18 cellular contexts compared by ENCODE assay signal in genomic region chr18:12461326-12461725, GRCh38. TPM values are rescaled to one million over a fixed set of nuclear protein-coding genes. Genes with fewer than 3 reads are reported as not detected.
DNase-seq lines count a peak whose midpoint lies in the region; ATAC-seq and TF ChIP-seq lines count a peak whose summit lies in the region.
"Had no signal": no experiment of that assay in that cellular context is flagged by ENCODE, and none has a peak within 500 bp of the region (broad histone marks: within the 10 kb centered on the region; RNA-seq: fewer than 3 reads in every experiment).

No MANE protein-coding gene starts in this region.

- H3K4me3 Mint-ChIP-seq in nephron progenitor cell (no peak overlapping the region), MCF 10A (ENCODE audit: unreplicated experiment) (no peak overlapping the region)

- H3K9me3 ChIP-seq in heart right ventricle, result no peaks in the 10 kb centered on the region
- H3K9me3 ChIP-seq: BLaER1 treated with 17β-estradiol and CSF1 and Interleukin-3, amounts not matched to agents 10 nM and 100 nM; MG63 had no signal

- ATAC-seq in heart right ventricle (no peak), left cardiac atrium (no peak)

- peak overlapping the region; percentile 81 for H3K27ac Mint-ChIP-seq in nephron progenitor cell
- H3K27ac Mint-ChIP-seq in MCF 10A (ENCODE audit: low read depth, unreplicated experiment), result no peak overlapping the region

- peaks cover 11% of the 10 kb centered on the region for H3K4me1 Mint-ChIP-seq in nephron progenitor cell
- no peaks in the 10 kb centered on the region for H3K4me1 Mint-ChIP-seq in MCF 10A (ENCODE audit: insufficient read depth, unreplicated experiment)

- H3K4me3 ChIP-seq in heart right ventricle, result no peak overlapping the region
- H3K4me3 ChIP-seq in brain microvascular endothelial cell (ENCODE audit: low read depth, low read length), result no peak overlapping the region
- H3K4me3 ChIP-seq in lower leg skin (ENCODE audit: low read depth, poor library complexity, severe bottlenecking), result no peak overlapping the region
- H3K4me3 ChIP-seq: BLaER1 treated with 17β-estradiol and CSF1 and Interleukin-3, amounts not matched to agents 10 nM and 100 nM; MG63 had no signal

- in situ Hi-C loops in brain microvascular endothelial cell (cut with HindIII; ENCODE audit: low pct_ligation_motif_present, low sequenced_read_pairs), result no loop called here

- CTCF ChIA-PET in MCF 10A (lab: Yijun Ruan, JAX), result interaction anchor here (0.6 to 2.0 kb wide), 3 partner anchors 18 to 70 kb away, joined by 3 to 11 read pairs (median 3); no protein-coding TSS in a partner anchor

- intact Hi-C loops in heart right ventricle (cut with DNase I) (loop anchor here in 1 of 10 donors (5.0 kb wide), 1 partner anchor 196 kb away; the partner anchor contains the start of gene SPIRE1), left cardiac atrium (cut with DNase I) (no loop called here), lower leg skin (cut with DNase I; ENCODE audit: low total_unique reads) (no loop called here), MCF 10A (cut with micrococcal nuclease) (no loop called here)

- TF ChIP-seq CTCF in heart right ventricle (IDR thresholded peaks at IDR 0.05), result no peak
- TF ChIP-seq CTCF in brain microvascular endothelial cell (IDR thresholded peaks at IDR 0.05; ENCODE audit: low read depth, low read length, missing control alignments), result no peak
- TF ChIP-seq CTCF in nephron progenitor cell (IDR thresholded peaks at IDR 0.05), result no peak
- TF ChIP-seq CTCF in lower leg skin (IDR thresholded peaks at IDR 0.05), result no peak
- no peak for TF ChIP-seq CTCF in MCF 10A (IDR thresholded peaks at IDR 0.05; ENCODE audit: unreplicated experiment)

- H3K27ac ChIP-seq in heart right ventricle (peak overlapping the region in 9 of 10 donors; percentile 1 to 73 (median 45)), brain microvascular endothelial cell (peak overlapping the region; percentile 12)
- H3K27ac ChIP-seq: KMS-11 had no signal

- H3K27me3 Mint-ChIP-seq in nephron progenitor cell (ENCODE audit: low read depth, poor library complexity) (no peaks in the 10 kb centered on the region), MCF 10A (ENCODE audit: insufficient read depth, unreplicated experiment) (no peaks in the 10 kb centered on the region)

- no peak for DNase-seq in heart right ventricle
- no peak for DNase-seq in left cardiac atrium
- DNase-seq in brain microvascular endothelial cell, result no peak
- no peak for DNase-seq in nephron progenitor cell
- DNase-seq in inferior parietal cortex (ENCODE audit: extremely low spot score), result no peak
- no peak for DNase-seq in cortex of kidney (lab: John Stamatoyannopoulos, UW)
- no peak for DNase-seq in lower leg skin (ENCODE audit: low spot score in 2 of 2)
- no peak for DNase-seq in MCF 10A (ENCODE audit: unreplicated experiment)
- DNase-seq: DMS153, EL, MG63, NCI-H1092, NCI-H1694 treated with DMSO at 0.1 percent for 48 hours, NCI-H2107, NCI-H2227 treated with DMSO at 0.1 percent for 48 hours, NCI-H524 treated with DMSO at 0.1 percent for 48 hours had no signal

- BruUV-seq in MCF 10A (replicated peaks; lab: Mats Ljungman, UMichigan), result no TSS peak

- no peak for TF ChIP-seq POLR2A in lower leg skin (IDR thresholded peaks at IDR 0.05)

- 83 to 84% methylated on average over 6 of the region's 6 CpGs for WGBS in heart right ventricle, 2 donors
- 74 to 84% methylated on average over 6 of the region's 6 CpGs for WGBS in lower leg skin, 2 donors

- H3K9me3 Mint-ChIP-seq in nephron progenitor cell (no peaks in the 10 kb centered on the region), MCF 10A (ENCODE audit: unreplicated experiment) (no peaks in the 10 kb centered on the region)

- peaks cover 0 to 90% (median 4%) of the 10 kb centered on the region in 9 donors for H3K36me3 ChIP-seq in heart right ventricle
- peaks cover 22% of the 10 kb centered on the region for H3K36me3 ChIP-seq in brain microvascular endothelial cell (replicated peaks)

- peaks cover 0 to 14% (median 9%) of the 10 kb centered on the region in 9 donors for H3K4me1 ChIP-seq in heart right ventricle

- no peaks in the 10 kb centered on the region for H3K27me3 ChIP-seq in heart right ventricle
- H3K27me3 ChIP-seq in brain microvascular endothelial cell (replicated peaks), result no peaks in the 10 kb centered on the region
- H3K27me3 ChIP-seq: BLaER1 treated with 17β-estradiol and CSF1 and Interleukin-3, amounts not matched to agents 10 nM and 100 nM; MG63 had no signal

- POLR2A ChIA-PET in MCF 10A (lab: Yijun Ruan, JAX), result interaction anchor here (0.7 kb wide), 1 partner anchor 84 kb away, joined by 3 read pairs; no protein-coding TSS in a partner anchor

- H3K36me3 Mint-ChIP-seq in nephron progenitor cell (ENCODE audit: low read depth) (peaks cover 29% of the 10 kb centered on the region), MCF 10A (ENCODE audit: insufficient read depth, unreplicated experiment) (peaks cover 70% of the 10 kb centered on the region)

RNA-seq across cellular contexts. Expression of gene PRELID3A, which starts 53.6 kb away (rescaled TPM):
- 1 to 10 TPM in 6 of 10 donors, under 1 TPM in 4; 0.38 to 2.2 (median 1.4) TPM for total RNA-seq in heart right ventricle
- polyA plus RNA-seq in heart right ventricle, result 1 to 10 TPM; 1.5 to 2.4 TPM
- 1 to 10 TPM; 1.7 to 2.2 TPM for total RNA-seq in left cardiac atrium
- 1 to 10 TPM in 2 of 4 donors, under 1 TPM in 2; 0.69 to 5.0 (median 1.7) TPM for total RNA-seq in lower leg skin
- total RNA-seq in MCF 10A (2022), result 16.5 and 17.1 TPM in 2 replicates
